Comparison of ENCODE assay signal across 1 cellular context in genomic region chr17:30173649-30174048, GRCh38.
TF ChIP-seq lines count a peak whose summit lies in the region.

No MANE protein-coding gene starts in this region.

TF ChIP-seq in GM12878, 131 proteins besides CTCF, POLR2A, EP300 and RAD21 (continued from another document):
- peak; percentile 79 for TF ChIP-seq SKIL (IDR thresholded peaks at IDR 0.05; ENCODE audit: low read depth, poor library complexity, severe bottlenecking)
- TF ChIP-seq FOXM1 (IDR thresholded peaks at IDR 0.05; ENCODE audit: low read depth, low read length), result no peak
- peak; percentile 91 to 92 for TF ChIP-seq IKZF2 (IDR thresholded peaks at IDR 0.05)
- TF ChIP-seq ZNF622 (IDR thresholded peaks at IDR 0.05), result no peak
- 0 out of 2 replicates have a peak, but pooled peaks have one; percentile 30 for TF ChIP-seq PAX5 (IDR thresholded peaks at IDR 0.05; ENCODE audit: borderline replicate concordance, low read depth, low read length)
- TF ChIP-seq RUNX3 (IDR thresholded peaks at IDR 0.05; ENCODE audit: low read length), result peak; percentile 95
- TF ChIP-seq, protein P1, sequence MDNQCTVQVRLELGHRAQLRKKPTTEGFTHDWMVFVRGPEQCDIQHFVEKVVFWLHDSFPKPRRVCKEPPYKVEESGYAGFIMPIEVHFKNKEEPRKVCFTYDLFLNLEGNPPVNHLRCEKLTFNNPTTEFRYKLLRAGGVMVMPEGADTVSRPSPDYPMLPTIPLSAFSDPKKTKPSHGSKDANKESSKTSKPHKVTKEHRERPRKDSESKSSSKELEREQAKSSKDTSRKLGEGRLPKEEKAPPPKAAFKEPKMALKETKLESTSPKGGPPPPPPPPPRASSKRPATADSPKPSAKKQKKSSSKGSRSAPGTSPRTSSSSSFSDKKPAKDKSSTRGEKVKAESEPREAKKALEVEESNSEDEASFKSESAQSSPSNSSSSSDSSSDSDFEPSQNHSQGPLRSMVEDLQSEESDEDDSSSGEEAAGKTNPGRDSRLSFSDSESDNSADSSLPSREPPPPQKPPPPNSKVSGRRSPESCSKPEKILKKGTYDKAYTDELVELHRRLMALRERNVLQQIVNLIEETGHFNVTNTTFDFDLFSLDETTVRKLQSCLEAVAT (IDR thresholded peaks at IDR 0.05), result peak; percentile 8
- TF ChIP-seq MTA2 (IDR thresholded peaks at IDR 0.05; ENCODE audit: low read depth), result peak; percentile 94
- TF ChIP-seq SMAD1 (IDR thresholded peaks at IDR 0.05; ENCODE audit: low read depth, partially characterized antibody), result no peak
- TF ChIP-seq NFIC (IDR thresholded peaks at IDR 0.05; ENCODE audit: low read depth, low read length), result peak; percentile 74; the same call in 1 of the 2 replicates
- TF ChIP-seq CHD2 (IDR thresholded peaks at IDR 0.05; ENCODE audit: borderline replicate concordance, low read depth, low read length), result peak; percentile 38; the same call in 1 of the 2 replicates
- peak; percentile 47; the same call in 1 of the 2 replicates for TF ChIP-seq RAD51 (IDR thresholded peaks at IDR 0.05)
- TF ChIP-seq NR2C2 (IDR thresholded peaks at IDR 0.05; ENCODE audit: borderline replicate concordance, control insufficient read depth, insufficient read length, low read depth), result no peak
- peak; percentile 79 for TF ChIP-seq IKZF1 (conservative IDR thresholded peaks at IDR 0.05)
- peak; percentile 14; the same call in 1 of the 2 replicates for TF ChIP-seq TBL1XR1 (IDR thresholded peaks at IDR 0.05; ENCODE audit: low read depth, low read length)
- TF ChIP-seq MEF2B (IDR thresholded peaks at IDR 0.05; ENCODE audit: partially characterized antibody, poor library complexity, severe bottlenecking), result peak; percentile 87
- 0 out of 2 replicates have a peak, but pooled peaks have one; percentile 26 for TF ChIP-seq CBFB (IDR thresholded peaks at IDR 0.05; ENCODE audit: low read depth)
- peak; percentile 95 for TF ChIP-seq DPF2 (IDR thresholded peaks at IDR 0.05)
- TF ChIP-seq JUND (IDR thresholded peaks at IDR 0.05; ENCODE audit: low read depth, low read length), result peak; percentile 61; the same call in 1 of the 2 replicates
- TF ChIP-seq ZSCAN29 (IDR thresholded peaks at IDR 0.05), result peak; percentile 62; the same call in 1 of the 2 replicates
- peak; percentile 39; the same call in 1 of the 2 replicates for TF ChIP-seq NBN (IDR thresholded peaks at IDR 0.05)
- peak; percentile 73 for TF ChIP-seq BMI1 (IDR thresholded peaks at IDR 0.05; ENCODE audit: borderline replicate concordance)
- peak; percentile 82; the same call in 1 of the 2 replicates for TF ChIP-seq BCL11A (IDR thresholded peaks at IDR 0.05; ENCODE audit: low read depth, low read length)
- TF ChIP-seq CREM (IDR thresholded peaks at IDR 0.05; ENCODE audit: low read depth), result peak; percentile 35; the same call in 1 of the 2 replicates
- no peak for TF ChIP-seq CREB1 (IDR thresholded peaks at IDR 0.05; ENCODE audit: low read depth)
- TF ChIP-seq ZNF217 (IDR thresholded peaks at IDR 0.05), result peak; percentile 93
- no peak for TF ChIP-seq ZNF207 (IDR thresholded peaks at IDR 0.05; ENCODE audit: borderline replicate concordance)
- no peak for TF ChIP-seq LARP7 (IDR thresholded peaks at IDR 0.05)
